Comparison of ENCODE assay signal across 17 cellular contexts in genomic region chr4:166078956-166079355, GRCh38.
DNase-seq lines count a peak whose midpoint lies in the region; ATAC-seq and TF ChIP-seq lines count a peak whose summit lies in the region.
"Had no signal": no experiment of that assay in that cellular context is flagged by ENCODE, and none has a peak within 500 bp of the region (broad histone marks: within the 10 kb centered on the region; RNA-seq: fewer than 3 reads in every experiment).

No MANE protein-coding gene starts in this region.

- H3K36me3 Mint-ChIP-seq in stimulated activated memory B cell treated with anti-CD40 and anti-IgM and Interleukin-4, amounts not matched to agents 10 μg/mL and 1 μg/mL and 100 μg/mL, for 72 hours = no peaks in the 10 kb centered on the region
- H3K36me3 Mint-ChIP-seq: mesothelial cell of epicardium had no signal

- no peaks in the 10 kb centered on the region for H3K4me1 Mint-ChIP-seq in stimulated activated memory B cell treated with anti-CD40 and anti-IgM and Interleukin-4, amounts not matched to agents 10 μg/mL and 1 μg/mL and 100 μg/mL, for 72 hours
- H3K4me1 Mint-ChIP-seq: activated T-helper 17 cell treated with anti-CD3 and anti-CD28 coated beads, Interleukin-2, amount 50 U/mL, for 72 hours; mesothelial cell of epicardium; neural crest cell had no signal

- no peaks in the 10 kb centered on the region for H3K27me3 Mint-ChIP-seq in stimulated activated memory B cell treated with anti-CD40 and anti-IgM and Interleukin-4, amounts not matched to agents 10 μg/mL and 1 μg/mL and 100 μg/mL, for 72 hours
- H3K27me3 Mint-ChIP-seq: activated T-helper 17 cell treated with anti-CD3 and anti-CD28 coated beads, Interleukin-2, amount 50 U/mL, for 72 hours; CD4-positive, alpha-beta T cell; stimulated activated naive CD8-positive, alpha-beta T cell treated with anti-CD3 and anti-CD28 coated beads, Interleukin-15, Interleukin-2, amounts not matched to agents 100 ng/mL and 50 ng/mL, for 24 hours had no signal

- in situ Hi-C loops in ACHN (cut with HindIII; ENCODE audit: low pct_ligation_motif_present, low pct_unique_long_range_greater_than_20kb, low sequenced_read_pairs) = no loop called here
- in situ Hi-C loops in astrocyte of the spinal cord (cut with HindIII; ENCODE audit: low sequenced_read_pairs) = no loop called here

- no peak overlapping the region for H3K4me3 Mint-ChIP-seq in stimulated activated memory B cell treated with anti-CD40 and anti-IgM and Interleukin-4, amounts not matched to agents 10 μg/mL and 1 μg/mL and 100 μg/mL, for 72 hours
- H3K4me3 Mint-ChIP-seq: activated T-helper 17 cell treated with anti-CD3 and anti-CD28 coated beads, Interleukin-2, amount 50 U/mL, for 72 hours; CD4-positive, alpha-beta T cell; mesothelial cell of epicardium; neural crest cell; stimulated activated naive CD8-positive, alpha-beta T cell treated with anti-CD3 and anti-CD28 coated beads, Interleukin-15, Interleukin-2, amounts not matched to agents 100 ng/mL and 50 ng/mL, for 24 hours had no signal

- H3K9me3 Mint-ChIP-seq in stimulated activated memory B cell treated with anti-CD40 and anti-IgM and Interleukin-4, amounts not matched to agents 10 μg/mL and 1 μg/mL and 100 μg/mL, for 72 hours = peaks cover 7% of the 10 kb centered on the region
- H3K9me3 Mint-ChIP-seq: activated T-helper 17 cell treated with anti-CD3 and anti-CD28 coated beads, Interleukin-2, amount 50 U/mL, for 72 hours; mesothelial cell of epicardium; neural crest cell; stimulated activated naive CD8-positive, alpha-beta T cell treated with anti-CD3 and anti-CD28 coated beads, Interleukin-15, Interleukin-2, amounts not matched to agents 100 ng/mL and 50 ng/mL, for 24 hours had no signal

- peak; percentile 4 for DNase-seq in ACHN
- peak; percentile 34 for DNase-seq in M059J (ENCODE audit: low read depth)
- peak; percentile 6 for DNase-seq in astrocyte of the spinal cord (ENCODE audit: low read depth, low spot score)
- DNase-seq in iPS-NIHi7 (ENCODE audit: extremely low spot score) = peak; percentile 30
- DNase-seq in NCI-H2107 treated with DMSO at 0.1 percent for 48 hours (lab: John Stamatoyannopoulos, UW; ENCODE audit: unreplicated experiment) = no peak
- no peak for DNase-seq in SW 1271 (lab: John Stamatoyannopoulos, UW)
- no peak for DNase-seq in foreskin fibroblast
- DNase-seq: CD4-positive, alpha-beta T cell; DMS53; SIG-M5 had no signal

- H3K27ac Mint-ChIP-seq in stimulated activated memory B cell treated with anti-CD40 and anti-IgM and Interleukin-4, amounts not matched to agents 10 μg/mL and 1 μg/mL and 100 μg/mL, for 72 hours = no peak overlapping the region
- H3K27ac Mint-ChIP-seq: activated T-helper 17 cell treated with anti-CD3 and anti-CD28 coated beads, Interleukin-2, amount 50 U/mL, for 72 hours; CD4-positive, alpha-beta T cell; mesothelial cell of epicardium; stimulated activated naive CD8-positive, alpha-beta T cell treated with anti-CD3 and anti-CD28 coated beads, Interleukin-15, Interleukin-2, amounts not matched to agents 100 ng/mL and 50 ng/mL, for 24 hours had no signal

- ATAC-seq in stimulated activated memory B cell treated with anti-CD40 and anti-IgM and Interleukin-4, amounts not matched to agents 10 μg/mL and 1 μg/mL and 100 μg/mL, for 72 hours = no peak
- ATAC-seq: activated T-helper 17 cell treated with anti-CD3 and anti-CD28 coated beads, Interleukin-2, amount 50 U/mL, for 72 hours had no signal

- H3K4me3 ChIP-seq in astrocyte of the spinal cord (ENCODE audit: low read depth, low read length) = no peak overlapping the region
- H3K4me3 ChIP-seq in foreskin fibroblast (ENCODE audit: low read depth in 1 of 2, low read length in 2 of 2) = no peak overlapping the region
- H3K4me3 ChIP-seq: HAP-1, vagina had no signal

- TF ChIP-seq CTCF in astrocyte of the spinal cord (IDR thresholded peaks at IDR 0.05; ENCODE audit: low read depth, low read length) (no peak), foreskin fibroblast (IDR thresholded peaks at IDR 0.05; ENCODE audit: low read depth, low read length) (no peak)

Comparison
In these comparisons a context has a peak if more than half of its experiments do, and no peak if none do; other contexts are left out.
1. DNase-seq: peak in ACHN (single experiment), M059J (single experiment), astrocyte of the spinal cord (single experiment) and iPS-NIHi7 (single experiment); none in NCI-H2107 treated with DMSO at 0.1 percent for 48 hours (single experiment), SW 1271 (0 of 2) and foreskin fibroblast (0 of 2).